Comparison of ENCODE assay signal across 33 cellular contexts in genomic region chr14:84541008-84541407, GRCh38.
DNase-seq lines count a peak whose midpoint lies in the region; ATAC-seq, FAIRE-seq and TF ChIP-seq lines count a peak whose summit lies in the region.
"Had no signal": no experiment of that assay in that cellular context is flagged by ENCODE, and none has a peak within 500 bp of the region (broad histone marks: within the 10 kb centered on the region; RNA-seq: fewer than 3 reads in every experiment).

No MANE protein-coding gene starts in this region.

- 50% methylated on average over 2 of the region's 2 CpGs; no CpG with 5 or more reads in 1 of the 2 experiments for WGBS in H1 (ENCODE audit: extremely low coverage in 1 of 2, insufficient coverage in 1 of 2, insufficient read length in 1 of 2, insufficient replicate concordance in 2 of 2, low coverage in 1 of 2, low lambda C conversion rate in 2 of 2, missing lambda C conversion rate in 1 of 2), 2 experiments

- H3K4me1 Mint-ChIP-seq in activated naive CD4-positive, alpha-beta T cell treated with anti-CD3 and anti-CD28 coated beads for 36 hours (ENCODE audit: low read depth) = no peaks in the 10 kb centered on the region
- H3K4me1 Mint-ChIP-seq: B cell; CD14-positive monocyte; CD4-positive, alpha-beta memory T cell; CD4-positive, CD25-positive, alpha-beta regulatory T cell; CD8-positive, alpha-beta memory T cell had no signal

- no peak overlapping the region for H3K14ac ChIP-seq in H1 (ENCODE audit: insufficient read length)

- H4K91ac ChIP-seq in H1 (replicated peaks; ENCODE audit: insufficient read length, low read length) = no peak overlapping the region

- no peak for TF ChIP-seq EP300 in H1 (IDR thresholded peaks at IDR 0.05; ENCODE audit: borderline replicate concordance in 1 of 2, low read depth in 2 of 2, low read length in 2 of 2)

- no peak overlapping the region for H2AFZ ChIP-seq in Karpas-422 (ENCODE audit: low read length)
- 0 out of 2 replicates have a peak overlapping the region, but pooled peaks have one; percentile 41 for H2AFZ ChIP-seq in H1 (ENCODE audit: low read length)

- H3K36me3 ChIP-seq in Karpas-422 (ENCODE audit: insufficient read depth, low read length) (no peaks in the 10 kb centered on the region; the same call in 1 of the 2 replicates), H1 (ENCODE audit: control insufficient read depth in 2 of 4, insufficient read depth in 4 of 4, low read length in 3 of 4) (no peaks in the 10 kb centered on the region)
- H3K36me3 ChIP-seq: BE2C; BLaER1; BLaER1 treated with 17β-estradiol and CSF1 and Interleukin-3, amounts not matched to agents 10 nM and 100 nM had no signal

- no peak for FAIRE-seq in H1 (lab: Jason Lieb, UNC)
- FAIRE-seq: A204.1, A549, D721Med had no signal

- no peak for ATAC-seq in GM21367 (IDR thresholded peaks at IDR 0.05; ENCODE audit: unreplicated experiment)
- ATAC-seq: A549; CD8-positive, alpha-beta T cell had no signal

- no peak overlapping the region for H3K56ac ChIP-seq in H1 (replicated peaks; ENCODE audit: insufficient read length, low read depth, low read length)

- H3K4me3 Mint-ChIP-seq in activated naive CD4-positive, alpha-beta T cell treated with anti-CD3 and anti-CD28 coated beads for 36 hours = no peak overlapping the region
- H3K4me3 Mint-ChIP-seq: B cell; CD14-positive monocyte; CD4-positive, alpha-beta memory T cell; CD4-positive, alpha-beta T cell; CD4-positive, CD25-positive, alpha-beta regulatory T cell; CD8-positive, alpha-beta memory T cell; CD8-positive, alpha-beta T cell had no signal

- H3K4me3 ChIP-seq in Karpas-422 (ENCODE audit: low read length) = no peak overlapping the region; the same call in 1 of the 2 replicates
- no peak overlapping the region for H3K4me3 ChIP-seq in H1 (ENCODE audit: extremely low read depth in 1 of 4, insufficient read depth in 2 of 4, low read depth in 3 of 4, low read length in 4 of 4)
- H3K4me3 ChIP-seq: A549; BLaER1; BLaER1 treated with 17β-estradiol and CSF1 and Interleukin-3, amounts not matched to agents 10 nM and 100 nM had no signal

- no peak overlapping the region for H2BK120ac ChIP-seq in H1 (replicated peaks; ENCODE audit: low read depth, low read length)

- H3K9me2 ChIP-seq in Karpas-422 (replicated peaks; ENCODE audit: insufficient read depth, low read length) = no peaks in the 10 kb centered on the region

- no peak overlapping the region for H2BK5ac ChIP-seq in H1 (ENCODE audit: low read depth, low read length)

- H3K4me2 ChIP-seq in Karpas-422 (ENCODE audit: low read depth, low read length, poor library complexity, severe bottlenecking) (no peak overlapping the region), H1 (ENCODE audit: insufficient read depth in 1 of 2, low read depth in 2 of 2, low read length in 2 of 2) (no peak overlapping the region)
- H3K4me2 ChIP-seq: A549; BLaER1; BLaER1 treated with 17β-estradiol and CSF1 and Interleukin-3, amounts not matched to agents 10 nM and 100 nM had no signal

- no peak overlapping the region for H3K4ac ChIP-seq in H1 (replicated peaks; ENCODE audit: insufficient read length, low read depth, low read length)

- TF ChIP-seq CTCF in H1 (IDR thresholded peaks at IDR 0.05; ENCODE audit: control extremely low read depth in 1 of 3, insufficient read depth in 1 of 3, low read depth in 1 of 3, low read length in 3 of 3) = no peak

- no peak overlapping the region for H2BK20ac ChIP-seq in H1 (ENCODE audit: low read length)

- no peak overlapping the region for H3K18ac ChIP-seq in H1 (ENCODE audit: extremely low read depth, low read length)

- H3K27me3 ChIP-seq in Karpas-422 (ENCODE audit: low read length) = no peaks in the 10 kb centered on the region
- no peaks in the 10 kb centered on the region for H3K27me3 ChIP-seq in H1 (replicated peaks in 1 of 4; ENCODE audit: control insufficient read depth in 3 of 4, extremely low read depth in 1 of 4, insufficient read depth in 3 of 4, low read length in 3 of 4)
- H3K27me3 ChIP-seq: BE2C; BLaER1; BLaER1 treated with 17β-estradiol and CSF1 and Interleukin-3, amounts not matched to agents 10 nM and 100 nM had no signal

- no peaks in the 10 kb centered on the region for H3K9me3 Mint-ChIP-seq in activated naive CD4-positive, alpha-beta T cell treated with anti-CD3 and anti-CD28 coated beads for 36 hours
- H3K9me3 Mint-ChIP-seq: CD14-positive monocyte; CD4-positive, alpha-beta T cell had no signal

- H2AK5ac ChIP-seq in H1 (ENCODE audit: low read depth, low read length) = no peak overlapping the region

- no peak overlapping the region for H3K23ac ChIP-seq in H1 (ENCODE audit: insufficient read length)

- H4K20me1 ChIP-seq in Karpas-422 (ENCODE audit: insufficient read depth, low read depth, low read length) = no peaks in the 10 kb centered on the region
- no peaks in the 10 kb centered on the region for H4K20me1 ChIP-seq in H1 (replicated peaks in 1 of 2; ENCODE audit: control insufficient read depth in 1 of 2, insufficient read depth in 2 of 2, low read length in 2 of 2)
- H4K20me1 ChIP-seq: BLaER1; BLaER1 treated with 17β-estradiol and CSF1 and Interleukin-3, amounts not matched to agents 10 nM and 100 nM had no signal

- intact Hi-C loops in activated naive CD4-positive, alpha-beta T cell treated with anti-CD3 and anti-CD28 coated beads for 36 hours (cut with micrococcal nuclease) = no loop called here

- POLR2A ChIA-PET in H1 (lab: Charles Lee; ENCODE audit: partially characterized antibody) = no interaction called here

- no peaks in the 10 kb centered on the region for H3K23me2 ChIP-seq in H1 (ENCODE audit: low read depth, low read length)

- peak; percentile 46 for DNase-seq in Karpas-422
- no peak for DNase-seq in H1 (ENCODE audit: low read depth in 1 of 2, low spot score in 2 of 2)
- DNase-seq in activated naive CD4-positive, alpha-beta T cell treated with anti-CD3 and anti-CD28 coated beads for 36 hours = no peak
- DNase-seq: 8988T; ACHN; AML-193; BE2C; C1 segment of cervical spinal cord; Caco-2; Calu3; CD4-positive, alpha-beta memory T cell; CD4-positive, alpha-beta T cell; CD4-positive, CD25-positive, alpha-beta regulatory T cell; CD8-positive, alpha-beta memory T cell; CD8-positive, alpha-beta T cell; COR-L47; DMS 273 treated with DMSO at 0.1 percent for 48 hours; DMS153; DMS53; DMS79; DMS79 treated with DMSO at 0.1 percent for 48 hours; DND-41; EL had no signal

- H3K79me2 ChIP-seq in Karpas-422 (ENCODE audit: low read length) (no peaks in the 10 kb centered on the region), H1 (ENCODE audit: control insufficient read depth in 1 of 2, insufficient read depth in 2 of 2, low read length in 2 of 2) (no peaks in the 10 kb centered on the region)

- H3K9me3 ChIP-seq in Karpas-422 (ENCODE audit: low read length) (no peaks in the 10 kb centered on the region), H1 (ENCODE audit: insufficient read depth in 2 of 2, low read depth in 1 of 2, low read length in 1 of 2) (no peaks in the 10 kb centered on the region)
- H3K9me3 ChIP-seq: A549; BE2C; BLaER1; BLaER1 treated with 17β-estradiol and CSF1 and Interleukin-3, amounts not matched to agents 10 nM and 100 nM; Caco-2 had no signal

- H3K9ac ChIP-seq in Karpas-422 (ENCODE audit: low read length) (no peak overlapping the region), H1 (replicated peaks in 1 of 4; ENCODE audit: extremely low read depth in 1 of 4, low read depth in 3 of 4, low read length in 3 of 4) (no peak overlapping the region)
- H3K9ac ChIP-seq: BLaER1; BLaER1 treated with 17β-estradiol and CSF1 and Interleukin-3, amounts not matched to agents 10 nM and 100 nM had no signal

- TF ChIP-seq RAD21 in H1 (IDR thresholded peaks at IDR 0.05 in 1 of 2, conservative IDR thresholded peaks at IDR 0.05 in 1 of 2; ENCODE audit: low read depth in 2 of 2, low read length in 2 of 2) = no peak

- no peaks in the 10 kb centered on the region for H3K27me3 Mint-ChIP-seq in activated naive CD4-positive, alpha-beta T cell treated with anti-CD3 and anti-CD28 coated beads for 36 hours (ENCODE audit: low read depth)
- H3K27me3 Mint-ChIP-seq: B cell; CD4-positive, alpha-beta memory T cell; CD4-positive, alpha-beta T cell; CD4-positive, CD25-positive, alpha-beta regulatory T cell; CD8-positive, alpha-beta memory T cell had no signal

- no peak overlapping the region for H4K5ac ChIP-seq in H1 (ENCODE audit: insufficient read length, low read depth, low read length)

- H2BK15ac ChIP-seq in H1 (ENCODE audit: low read length) = no peak overlapping the region

- H3K27ac Mint-ChIP-seq in activated naive CD4-positive, alpha-beta T cell treated with anti-CD3 and anti-CD28 coated beads for 36 hours = no peak overlapping the region
- H3K27ac Mint-ChIP-seq: B cell; CD14-positive monocyte; CD4-positive, alpha-beta memory T cell; CD4-positive, alpha-beta T cell; CD4-positive, CD25-positive, alpha-beta regulatory T cell; CD8-positive, alpha-beta memory T cell; CD8-positive, alpha-beta T cell had no signal

- no peak for TF ChIP-seq POLR2A in H1 (IDR thresholded peaks at IDR 0.05; ENCODE audit: control extremely low read depth in 1 of 2, low read depth in 2 of 2, low read length in 2 of 2)

- peaks cover 64% of the 10 kb centered on the region for H3K4me1 ChIP-seq in Karpas-422 (ENCODE audit: low read length)
- H3K4me1 ChIP-seq in H1 (replicated peaks in 1 of 4; ENCODE audit: control insufficient read depth in 3 of 4, insufficient read depth in 4 of 4, low read length in 3 of 4) = peaks cover 0 to 4% (median 3%) of the 10 kb centered on the region in 4 experiments; a peak in 4 of 7 replicates
- H3K4me1 ChIP-seq: A549; BE2C; BLaER1; BLaER1 treated with 17β-estradiol and CSF1 and Interleukin-3, amounts not matched to agents 10 nM and 100 nM; Caco-2 had no signal

- no peaks in the 10 kb centered on the region for H3K79me1 ChIP-seq in H1 (ENCODE audit: low read depth, low read length)

- no peak overlapping the region for H2BK12ac ChIP-seq in H1 (ENCODE audit: low read depth, low read length)

- H3K36me3 Mint-ChIP-seq in activated naive CD4-positive, alpha-beta T cell treated with anti-CD3 and anti-CD28 coated beads for 36 hours (ENCODE audit: low read depth) = no peaks in the 10 kb centered on the region
- H3K36me3 Mint-ChIP-seq: CD14-positive monocyte; CD4-positive, alpha-beta memory T cell; CD4-positive, CD25-positive, alpha-beta regulatory T cell; CD8-positive, alpha-beta memory T cell; CD8-positive, alpha-beta T cell had no signal

- H3K27ac ChIP-seq in Karpas-422 (ENCODE audit: low read length) = no peak overlapping the region
- no peak overlapping the region for H3K27ac ChIP-seq in H1 (ENCODE audit: low read depth, low read length)
- H3K27ac ChIP-seq: 22Rv1; A549; BLaER1; BLaER1 treated with 17β-estradiol and CSF1 and Interleukin-3, amounts not matched to agents 10 nM and 100 nM; C4-2B had no signal

- CTCF ChIA-PET in H1 (lab: Charles Lee; ENCODE audit: partially characterized antibody) = interaction anchor here (2.0 kb wide), 1 partner anchor 20 kb away, joined by 4 read pairs; no protein-coding TSS in a partner anchor
- CTCF ChIA-PET in activated naive CD4-positive, alpha-beta T cell treated with anti-CD3 and anti-CD28 coated beads for 36 hours (lab: Charles Lee) = no interaction called here

- no peak overlapping the region for H4K8ac ChIP-seq in H1 (ENCODE audit: extremely low read depth, insufficient read depth, low read length)

TF ChIP-seq in H1, 55 proteins besides CTCF, POLR2A, EP300 and RAD21 (continues in another document):
- no peak for TF ChIP-seq MAX (IDR thresholded peaks at IDR 0.05)
